Comparison of ENCODE assay signal across 6 cellular contexts in genomic region chr22:16604257-16604998, GRCh38. TPM values are rescaled to one million over a fixed set of nuclear protein-coding genes. Genes with fewer than 3 reads are reported as not detected.
"Had no signal": no experiment of that assay in that cellular context is flagged by ENCODE, and none has a peak within 500 bp of the region (broad histone marks: within the 10 kb centered on the region; RNA-seq: fewer than 3 reads in every experiment).

No MANE protein-coding gene starts in this region.

RNA-seq across cellular contexts. Expression of gene CCT8L2, which starts 11.8 kb away (rescaled TPM):
- total RNA-seq: HT-29, OCI-LY7, PC-3, SK-MEL-5, T-cell had no signal
- polyA plus RNA-seq: SK-N-SH had no signal
